1 cellular context compared by ENCODE assay signal in genomic region chr11:65552413-65552951, GRCh38.
TF ChIP-seq lines count a peak whose summit lies in the region.

No MANE protein-coding gene starts in this region.

TF ChIP-seq in H1, 55 proteins besides CTCF, POLR2A, EP300 and RAD21:
- TF ChIP-seq, protein P1, sequence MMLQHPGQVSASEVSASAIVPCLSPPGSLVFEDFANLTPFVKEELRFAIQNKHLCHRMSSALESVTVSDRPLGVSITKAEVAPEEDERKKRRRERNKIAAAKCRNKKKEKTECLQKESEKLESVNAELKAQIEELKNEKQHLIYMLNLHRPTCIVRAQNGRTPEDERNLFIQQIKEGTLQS (IDR thresholded peaks at IDR 0.05; ENCODE audit: insufficient read depth, low read depth, low read length), result 0 out of 2 replicates have a peak, but pooled peaks have one; percentile 10
- TF ChIP-seq, protein P2, sequence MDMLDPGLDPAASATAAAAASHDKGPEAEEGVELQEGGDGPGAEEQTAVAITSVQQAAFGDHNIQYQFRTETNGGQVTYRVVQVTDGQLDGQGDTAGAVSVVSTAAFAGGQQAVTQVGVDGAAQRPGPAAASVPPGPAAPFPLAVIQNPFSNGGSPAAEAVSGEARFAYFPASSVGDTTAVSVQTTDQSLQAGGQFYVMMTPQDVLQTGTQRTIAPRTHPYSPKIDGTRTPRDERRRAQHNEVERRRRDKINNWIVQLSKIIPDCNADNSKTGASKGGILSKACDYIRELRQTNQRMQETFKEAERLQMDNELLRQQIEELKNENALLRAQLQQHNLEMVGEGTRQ (IDR thresholded peaks at IDR 0.05; ENCODE audit: low read length), result peak; percentile 73
- no peak for TF ChIP-seq RBBP5 (IDR thresholded peaks at IDR 0.05; ENCODE audit: borderline replicate concordance, low read depth, low read length)
